21 cellular contexts compared by ENCODE assay signal in genomic region chr11:12123177-12123576, GRCh38. TPM values are rescaled to one million over a fixed set of nuclear protein-coding genes. Genes with fewer than 3 reads are reported as not detected.
DNase-seq lines count a peak whose midpoint lies in the region; ATAC-seq and TF ChIP-seq lines count a peak whose summit lies in the region.
"Had no signal": no experiment of that assay in that cellular context is flagged by ENCODE, and none has a peak within 500 bp of the region (broad histone marks: within the 10 kb centered on the region; RNA-seq: fewer than 3 reads in every experiment).

No MANE protein-coding gene starts in this region.

- peaks cover 86% of the 10 kb centered on the region for H3K4me1 Mint-ChIP-seq in chondrocyte (ENCODE audit: low read depth)
- peaks cover 38 to 39% of the 10 kb centered on the region in 2 donors for H3K4me1 Mint-ChIP-seq in effector memory CD8-positive, alpha-beta T cell (ENCODE audit: low read depth in 2 of 2)

- no peak for ATAC-seq in SK-N-SH treated with all-trans-retinoic acid at 6 μM for 48 hours
- no peak for ATAC-seq in effector memory CD8-positive, alpha-beta T cell (replicated peaks)
- ATAC-seq: stimulated activated naive CD8-positive, alpha-beta T cell treated with anti-CD3 and anti-CD28 coated beads, Interleukin-15, amount 100 ng/mL, for 72 hours had no signal

- CTCF ChIA-PET in SK-N-SH (lab: Yijun Ruan, JAX): interaction anchor here (0.8 to 1.0 kb wide), 3 partner anchors 11 to 76 kb away, joined by 3 read pairs; no protein-coding TSS in a partner anchor

- H3K79me2 ChIP-seq in SK-N-SH (ENCODE audit: insufficient read depth): peaks cover 100% of the 10 kb centered on the region

- H3K4me1 ChIP-seq in SK-N-SH (ENCODE audit: control insufficient read depth in 1 of 2, insufficient read depth in 2 of 2, low read depth in 1 of 2, low read length in 1 of 2): peaks cover 0 to 41% of the 10 kb centered on the region in 2 experiments; a peak in 2 of 4 replicates
- peaks cover 28 to 75% (median 46%) of the 10 kb centered on the region in 4 donors for H3K4me1 ChIP-seq in transverse colon

- H2AFZ ChIP-seq in SK-N-SH (ENCODE audit: low read depth): no peak overlapping the region

- no peak for TF ChIP-seq RAD21 in SK-N-SH (IDR thresholded peaks at IDR 0.05; ENCODE audit: low read length)

- no peaks in the 10 kb centered on the region for H3K27me3 ChIP-seq in SK-N-SH (ENCODE audit: insufficient read depth)
- no peaks in the 10 kb centered on the region for H3K27me3 ChIP-seq in transverse colon

- no peak for TF ChIP-seq CTCF in SK-N-SH (IDR thresholded peaks at IDR 0.05)
- no peak for TF ChIP-seq CTCF in chondrocyte (IDR thresholded peaks at IDR 0.05)
- no peak for TF ChIP-seq CTCF in transverse colon (IDR thresholded peaks at IDR 0.05)

- intact Hi-C loops in transverse colon (cut with DNase I; ENCODE audit: low total_unique reads): no loop called here

- POLR2A ChIA-PET in SK-N-SH (lab: Yijun Ruan, JAX): no interaction called here

- H3K9me3 ChIP-seq in SK-N-SH (no peaks in the 10 kb centered on the region), transverse colon (no peaks in the 10 kb centered on the region)

- H3K27ac ChIP-seq in SK-N-SH (ENCODE audit: low read depth in 2 of 2, low read length in 1 of 2) (peak overlapping the region in 1 of 2 experiments; percentile 78; a peak in 2 of 4 replicates), transverse colon (peak overlapping the region; percentile 13 to 71 (median 44))
- H3K27ac ChIP-seq: 22Rv1 had no signal

- H3K36me3 Mint-ChIP-seq in chondrocyte (ENCODE audit: low read depth): peaks cover 7% of the 10 kb centered on the region
- H3K36me3 Mint-ChIP-seq in effector memory CD8-positive, alpha-beta T cell (ENCODE audit: insufficient read depth): no peaks in the 10 kb centered on the region
- H3K36me3 Mint-ChIP-seq: brain, memory B cell had no signal

- H3K4me3 ChIP-seq in SK-N-SH (ENCODE audit: low read depth in 2 of 2, low read length in 1 of 2): no peak overlapping the region
- no peak overlapping the region for H3K4me3 ChIP-seq in transverse colon

- in situ Hi-C loops in transverse colon (cut with MboI; ENCODE audit: low pct_ligation_motif_present in 1 of 4, low pct_unique_long_range_greater_than_20kb in 1 of 4, low sequenced_read_pairs in 3 of 4): no loop called here

- no peaks in the 10 kb centered on the region for H3K27me3 Mint-ChIP-seq in chondrocyte (ENCODE audit: low read depth)
- H3K27me3 Mint-ChIP-seq in effector memory CD8-positive, alpha-beta T cell: no peaks in the 10 kb centered on the region
- H3K27me3 Mint-ChIP-seq: stimulated activated naive CD8-positive, alpha-beta T cell treated with anti-CD3 and anti-CD28 coated beads, Interleukin-15, amount 100 ng/mL, for 72 hours had no signal

- peak overlapping the region; percentile 16; the same call in 1 of the 2 replicates for H3K9ac ChIP-seq in SK-N-SH

- DNase-seq in SK-N-SH: no peak
- DNase-seq in chondrocyte (ENCODE audit: low spot score): no peak
- peak; percentile 49 for DNase-seq in glomerular visceral epithelial cell (ENCODE audit: extremely low spot score)
- DNase-seq in transverse colon: no peak
- no peak for DNase-seq in effector memory CD8-positive, alpha-beta T cell
- DNase-seq in DMS79 treated with DMSO at 0.1 percent for 48 hours (lab: John Stamatoyannopoulos, UW): no peak
- no peak for DNase-seq in HuH-7.5 (ENCODE audit: low spot score)
- DNase-seq: activated CD4-positive, alpha-beta T cell treated with anti-CD3 and anti-CD28 coated beads, Interleukin-2, amount 50 U/mL, for 4 hours; GF-D8; KG1; NCI-H1694; NCI-H524 treated with DMSO at 0.1 percent for 48 hours; nucleus accumbens; small intestine; stimulated activated naive CD8-positive, alpha-beta T cell treated with anti-CD3 and anti-CD28 coated beads, Interleukin-15, amount 100 ng/mL, for 72 hours; T1000 had no signal

- TF ChIP-seq EP300 in SK-N-SH (IDR thresholded peaks at IDR 0.05; ENCODE audit: borderline replicate concordance in 1 of 2, low read depth in 1 of 2, low read length in 1 of 2) (peak in 1 of 2 experiments; percentile 36; a peak in 1 of 4 replicates), transverse colon (IDR thresholded peaks at IDR 0.05; ENCODE audit: low read depth) (no peak)

- H3K36me3 ChIP-seq in SK-N-SH (replicated peaks in 1 of 2; ENCODE audit: control insufficient read depth in 1 of 2, insufficient read depth in 2 of 2, low read length in 1 of 2) (peaks cover 0 to 20% of the 10 kb centered on the region in 2 experiments), transverse colon (no peaks in the 10 kb centered on the region)

- no peak overlapping the region for H3K4me3 Mint-ChIP-seq in chondrocyte (ENCODE audit: unreplicated experiment)
- H3K4me3 Mint-ChIP-seq in effector memory CD8-positive, alpha-beta T cell: no peak overlapping the region
- H3K4me3 Mint-ChIP-seq: brain; memory B cell; stimulated activated naive CD8-positive, alpha-beta T cell treated with anti-CD3 and anti-CD28 coated beads, Interleukin-15, amount 100 ng/mL, for 72 hours had no signal

- TF ChIP-seq POLR2A in transverse colon (IDR thresholded peaks at IDR 0.05): no peak

- 0 out of 2 replicates have a peak overlapping the region, but pooled peaks have one; percentile 9 for H3K4me2 ChIP-seq in SK-N-SH

- 33% methylated on average over 1 of the region's 1 CpG for WGBS in SK-N-SH (ENCODE audit: low lambda C conversion rate)
- 87 to 92% methylated on average over 1 of the region's 1 CpG for WGBS in transverse colon (ENCODE audit: low coverage in 1 of 2), 2 donors

- H4K20me1 ChIP-seq in SK-N-SH (ENCODE audit: insufficient read depth): peaks cover 85% of the 10 kb centered on the region

- no peaks in the 10 kb centered on the region for H3K9me3 Mint-ChIP-seq in chondrocyte (ENCODE audit: low read depth)
- no peaks in the 10 kb centered on the region for H3K9me3 Mint-ChIP-seq in effector memory CD8-positive, alpha-beta T cell
- H3K9me3 Mint-ChIP-seq: activated T-helper 2 cell treated with anti-CD3 and anti-CD28 coated beads, Interferon-gamma antibody, Interleukin-2, Interleukin-4, amounts not matched to agents 10 μg/mL and 5 μg/mL and 100 μg/mL, durations not matched to agents 14 hours and 24 hours and 36 hours; brain; memory B cell; stimulated activated naive CD8-positive, alpha-beta T cell treated with anti-CD3 and anti-CD28 coated beads, Interleukin-15, amount 100 ng/mL, for 72 hours had no signal

- no peaks in the 10 kb centered on the region for H3K9me2 ChIP-seq in SK-N-SH

- H3K27ac Mint-ChIP-seq in chondrocyte (ENCODE audit: unreplicated experiment): peak overlapping the region; percentile 95
- H3K27ac Mint-ChIP-seq in effector memory CD8-positive, alpha-beta T cell: no peak overlapping the region
- H3K27ac Mint-ChIP-seq: memory B cell had no signal

- H3F3A ChIP-seq in SK-N-SH (replicated peaks; ENCODE audit: insufficient read depth): peaks cover 53% of the 10 kb centered on the region

TF ChIP-seq in SK-N-SH, 30 proteins besides CTCF, POLR2A, EP300 and RAD21 (continues in another document):
- TF ChIP-seq CHD2 (IDR thresholded peaks at IDR 0.05; ENCODE audit: low read length, partially characterized antibody) (no peak), FOSL2 (IDR thresholded peaks at IDR 0.05; ENCODE audit: borderline replicate concordance, low read depth) (peak; percentile 57; the same call in 1 of the 2 replicates), JUND (IDR thresholded peaks at IDR 0.05) (peak; percentile 57), RXRA (IDR thresholded peaks at IDR 0.05; ENCODE audit: borderline replicate concordance, low read depth) (no peak), PBX3 (IDR thresholded peaks at IDR 0.05) (peak; percentile 89), RFX5 (IDR thresholded peaks at IDR 0.05; ENCODE audit: low read length) (no peak), TCF12 (IDR thresholded peaks at IDR 0.05) (peak; percentile 75), SIN3A (IDR thresholded peaks at IDR 0.05; ENCODE audit: borderline replicate concordance, low read depth, low read length) (0 out of 2 replicates have a peak, but pooled peaks have one; percentile 21), NFIC (IDR thresholded peaks at IDR 0.05; ENCODE audit: borderline replicate concordance) (no peak; the same call in 1 of the 2 replicates)

TF ChIP-seq in SK-N-SH treated with all-trans-retinoic acid at 6 μM for 48 hours, 23 proteins besides CTCF, POLR2A, EP300 and RAD21 (continues in another document):
- TF ChIP-seq ZNF565 (CRISPR knock-in tag; conservative IDR thresholded peaks at IDR 0.05; ENCODE audit: low read depth): no peak
- TF ChIP-seq CSDC2 (CRISPR knock-in tag; IDR thresholded peaks at IDR 0.05): no peak
- TF ChIP-seq PATZ1 (CRISPR knock-in tag; IDR thresholded peaks at IDR 0.05; ENCODE audit: borderline replicate concordance): no peak
- no peak for TF ChIP-seq OSR1 (CRISPR knock-in tag; IDR thresholded peaks at IDR 0.05)
- TF ChIP-seq ZNF70 (CRISPR knock-in tag; IDR thresholded peaks at IDR 0.05): no peak
- TF ChIP-seq PPARA (CRISPR knock-in tag; IDR thresholded peaks at IDR 0.05; ENCODE audit: borderline replicate concordance): no peak

RNA-seq across cellular contexts. Expression of gene MICAL2, which starts 12.8 kb away (rescaled TPM):
- 54.6 and 67.9 TPM in 2 replicates for polyA plus RNA-seq in SK-N-SH (2012; rRNA removed)
- polyA plus RNA-seq in SK-N-SH (2012; cell fraction: cytosol; rRNA removed): 38.0 and 41.1 TPM in 2 replicates
- polyA plus RNA-seq in SK-N-SH (2012; cell fraction: nucleus; rRNA removed): 76.3 and 84.6 TPM in 2 replicates
- total RNA-seq in chondrocyte (296 to 393 TPM (median 372 TPM) in 3 replicates), transverse colon (100 to 1,000 TPM; 309 to 483 (median 316) TPM)
